Comparison of ENCODE assay signal across 8 cellular contexts in the genomic region with DNA sequence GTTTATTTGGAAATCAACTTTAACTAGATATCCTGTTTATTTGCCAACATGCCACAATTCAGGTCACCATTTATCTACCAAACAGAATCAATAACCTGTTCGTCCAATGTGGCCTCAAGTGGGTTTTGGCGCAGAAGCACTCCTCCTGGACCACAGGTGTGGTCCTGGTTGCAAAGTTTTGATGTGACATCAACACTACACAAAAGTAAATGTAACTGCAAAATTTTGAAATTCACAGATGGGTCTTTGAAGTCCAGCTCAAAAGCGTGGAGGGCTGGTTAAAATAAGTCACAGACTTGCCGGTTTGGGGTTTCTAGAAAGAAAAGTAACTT. TPM values are rescaled to one million over a fixed set of nuclear protein-coding genes. Genes with fewer than 3 reads are reported as not detected.
DNase-seq lines count a peak whose midpoint lies in the region; ATAC-seq and TF ChIP-seq lines count a peak whose summit lies in the region.

No MANE protein-coding gene starts in this region.

- no peak for ATAC-seq in DND-41 (ENCODE audit: insufficient read depth, low read depth)

- no peak overlapping the region for H3K27ac ChIP-seq in DND-41 (ENCODE audit: low read length)
- no peak overlapping the region for H3K27ac ChIP-seq in HUES64 (ENCODE audit: low read depth, low read length)
- H3K27ac ChIP-seq in duodenal mucosa (ENCODE audit: low read depth, low read length), result no peak overlapping the region

- H2AFZ ChIP-seq in DND-41 (ENCODE audit: low read depth, low read length), result peak overlapping the region; percentile 44
- peak overlapping the region; percentile 47 for H2AFZ ChIP-seq in neuron (ENCODE audit: low read depth, low read length)

- H3K9ac ChIP-seq in DND-41 (ENCODE audit: low read depth, low read length) (no peak overlapping the region), HUES64 (ENCODE audit: low read depth, low read length) (peak overlapping the region; percentile 56; the same call in 1 of the 2 replicates), duodenal mucosa (ENCODE audit: low read depth in 1 of 2, low read length in 2 of 2) (peak overlapping the region in 1 of 2 donors; percentile 84)

- no peaks in the 10 kb centered on the region for H3K79me2 ChIP-seq in DND-41 (ENCODE audit: insufficient read depth, low read length)

- no peak for TF ChIP-seq CTCF in DND-41 (IDR thresholded peaks at IDR 0.05; ENCODE audit: borderline replicate concordance, extremely low read depth, low read length, poor library complexity, severe bottlenecking)

- 57% methylated on average over 4 of the region's 4 CpGs for WGBS in HUES64

- H3K36me3 ChIP-seq in DND-41 (ENCODE audit: insufficient read depth, low read length) (no peaks in the 10 kb centered on the region), HUES64 (ENCODE audit: insufficient read depth, low read length) (no peaks in the 10 kb centered on the region), duodenal mucosa (ENCODE audit: control insufficient read depth in 1 of 2, insufficient read depth in 2 of 2, low read length in 2 of 2) (no peaks in the 10 kb centered on the region), neuron (ENCODE audit: insufficient read depth, low read length) (no peaks in the 10 kb centered on the region)

- DNase-seq in DND-41, result no peak
- no peak for DNase-seq in NCI-H2171 (lab: John Stamatoyannopoulos, UW)
- DNase-seq in effector CD8-positive, alpha-beta T cell (lab: John Stamatoyannopoulos, UW), result no peak
- DNase-seq in RKO (ENCODE audit: low spot score), result no peak
- no peak for DNase-seq in islet precursor cell

- no peaks in the 10 kb centered on the region for H4K20me1 ChIP-seq in DND-41 (ENCODE audit: insufficient read depth, low read length)

- H3K4me2 ChIP-seq in DND-41 (ENCODE audit: insufficient read depth, low read length), result peak overlapping the region; percentile 85

- peaks cover 3% of the 10 kb centered on the region for H3K27me3 ChIP-seq in DND-41 (ENCODE audit: insufficient read depth, low read length, poor library complexity)
- H3K27me3 ChIP-seq in HUES64 (ENCODE audit: insufficient read depth, low read length), result peaks cover 12% of the 10 kb centered on the region; the same call in 1 of the 2 replicates
- H3K27me3 ChIP-seq in duodenal mucosa (ENCODE audit: control insufficient read depth in 1 of 2, insufficient read depth in 2 of 2, low read length in 2 of 2), result no peaks in the 10 kb centered on the region
- no peaks in the 10 kb centered on the region for H3K27me3 ChIP-seq in neuron (ENCODE audit: insufficient read depth, low read length)

- H3K4me1 ChIP-seq in DND-41 (ENCODE audit: insufficient read depth, low read length) (peaks cover 19% of the 10 kb centered on the region), HUES64 (ENCODE audit: insufficient read depth, low read length) (peaks cover 7% of the 10 kb centered on the region; the same call in 1 of the 2 replicates), duodenal mucosa (ENCODE audit: control insufficient read depth in 1 of 2, insufficient read depth in 2 of 2, low read length in 2 of 2) (peaks cover 4 to 12% of the 10 kb centered on the region in 2 donors), neuron (ENCODE audit: insufficient read depth, low read length) (peaks cover 7% of the 10 kb centered on the region)

- H3K9me3 ChIP-seq in DND-41 (ENCODE audit: insufficient read depth, low read length, severe bottlenecking) (no peaks in the 10 kb centered on the region), HUES64 (ENCODE audit: insufficient read depth, low read depth, low read length) (no peaks in the 10 kb centered on the region), duodenal mucosa (ENCODE audit: control insufficient read depth in 1 of 2, low read length in 2 of 2) (no peaks in the 10 kb centered on the region), neuron (ENCODE audit: low read length) (no peaks in the 10 kb centered on the region)

- H3K4me3 ChIP-seq in DND-41 (ENCODE audit: low read depth in 1 of 2, low read length in 2 of 2), result peak overlapping the region in 1 of 2 experiments; percentile 62; a peak in 2 of 4 replicates
- peak overlapping the region; percentile 83 for H3K4me3 ChIP-seq in HUES64 (ENCODE audit: low read length)
- peak overlapping the region; percentile 91 to 97 for H3K4me3 ChIP-seq in duodenal mucosa (ENCODE audit: low read depth in 1 of 2, low read length in 2 of 2)
- peak overlapping the region; percentile 71 for H3K4me3 ChIP-seq in neuron (ENCODE audit: low read length)

RNA-seq across cellular contexts. Expression of a gene that starts 0.5 kb away (rescaled TPM):
- polyA plus RNA-seq in HUES64 (2013, experiment 1 of 2), result 23.3 TPM
- 26.6 TPM for polyA plus RNA-seq in HUES64 (2013, experiment 2 of 2)

RNA-seq across cellular contexts. Expression of a gene that starts 25.0 kb away (rescaled TPM):
- 0.60 TPM for polyA plus RNA-seq in HUES64 (2013, experiment 1 of 2)
- 1.4 TPM for polyA plus RNA-seq in HUES64 (2013, experiment 2 of 2)
